Comparison of ENCODE assay signal across 24 cellular contexts in the genomic region with DNA sequence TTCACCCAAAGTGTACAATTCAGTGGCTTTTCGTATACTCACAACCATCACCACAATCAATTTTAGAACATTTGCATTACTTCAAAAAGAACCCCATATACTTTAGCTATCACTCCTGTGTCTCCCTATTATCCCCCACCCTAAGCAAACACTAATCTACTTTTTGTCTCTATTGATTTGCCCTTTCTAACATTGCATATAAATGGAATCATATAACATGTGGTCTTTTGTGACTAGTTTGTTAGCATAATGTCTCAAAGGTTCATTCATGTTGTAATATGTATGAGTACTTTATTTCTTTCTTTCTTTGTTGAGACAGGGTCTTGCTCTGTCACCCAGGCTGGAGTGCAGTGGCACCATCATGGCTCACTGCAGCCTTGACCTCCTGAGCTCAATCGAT.
"Had no signal": no experiment of that assay in that cellular context is flagged by ENCODE, and none has a peak within 500 bp of the region (broad histone marks: within the 10 kb centered on the region; RNA-seq: fewer than 3 reads in every experiment).

No MANE protein-coding gene starts in this region.

- H3K9me3 Mint-ChIP-seq: dendritic cell treated with granulocyte-macrophage colony-stimulating factor and Interleukin-4, amounts not matched to agents 40 ng/mL and 50 ng/mL, for 4 days; effector memory CD8-positive, alpha-beta T cell had no signal

- H3K36me3 ChIP-seq: colonic mucosa, esophagus muscularis mucosa, esophagus squamous epithelium, gastrocnemius medialis, gastroesophageal sphincter, heart left ventricle, heart right ventricle had no signal

- H3K4me3 ChIP-seq: colonic mucosa, coronary artery, dorsolateral prefrontal cortex, esophagus muscularis mucosa, esophagus squamous epithelium, gastrocnemius medialis, gastroesophageal sphincter, heart left ventricle, heart right ventricle had no signal

- H3K27me3 ChIP-seq: colonic mucosa, dorsolateral prefrontal cortex, esophagus muscularis mucosa, esophagus squamous epithelium, foreskin keratinocyte, gastrocnemius medialis, gastroesophageal sphincter, heart left ventricle, heart right ventricle had no signal

- DNase-seq: colonic mucosa; cortex of kidney; dermis blood vessel endothelial cell; dorsolateral prefrontal cortex; effector CD4-positive, alpha-beta T cell; effector CD8-positive, alpha-beta T cell; effector memory CD4-positive, alpha-beta T cell; effector memory CD8-positive, alpha-beta T cell; erythroblast; esophagus squamous epithelium; foreskin fibroblast; foreskin keratinocyte; foreskin melanocyte; gastrocnemius medialis; glutamatergic neuron; head of caudate nucleus; heart left ventricle; heart right ventricle had no signal

- H3K9me3 ChIP-seq: colonic mucosa, esophagus muscularis mucosa, esophagus squamous epithelium, gastrocnemius medialis, gastroesophageal sphincter, heart left ventricle, heart right ventricle had no signal

- H3K4me3 Mint-ChIP-seq: dendritic cell treated with granulocyte-macrophage colony-stimulating factor and Interleukin-4, amounts not matched to agents 40 ng/mL and 50 ng/mL, for 4 days; effector memory CD8-positive, alpha-beta T cell; endodermal cell had no signal

- H3K4me1 ChIP-seq: colonic mucosa, esophagus squamous epithelium, foreskin keratinocyte, gastrocnemius medialis, heart left ventricle, heart right ventricle had no signal

- H3K27ac Mint-ChIP-seq: dendritic cell treated with granulocyte-macrophage colony-stimulating factor and Interleukin-4, amounts not matched to agents 40 ng/mL and 50 ng/mL, for 4 days; effector memory CD8-positive, alpha-beta T cell; endodermal cell had no signal

- H3K27me3 Mint-ChIP-seq: dendritic cell treated with granulocyte-macrophage colony-stimulating factor and Interleukin-4, amounts not matched to agents 40 ng/mL and 50 ng/mL, for 4 days; effector memory CD8-positive, alpha-beta T cell had no signal

- ATAC-seq: effector memory CD8-positive, alpha-beta T cell; esophagus mucosa; foreskin keratinocyte; gastrocnemius medialis; gastroesophageal sphincter; heart left ventricle; heart right ventricle had no signal
